In the genomic region with DNA sequence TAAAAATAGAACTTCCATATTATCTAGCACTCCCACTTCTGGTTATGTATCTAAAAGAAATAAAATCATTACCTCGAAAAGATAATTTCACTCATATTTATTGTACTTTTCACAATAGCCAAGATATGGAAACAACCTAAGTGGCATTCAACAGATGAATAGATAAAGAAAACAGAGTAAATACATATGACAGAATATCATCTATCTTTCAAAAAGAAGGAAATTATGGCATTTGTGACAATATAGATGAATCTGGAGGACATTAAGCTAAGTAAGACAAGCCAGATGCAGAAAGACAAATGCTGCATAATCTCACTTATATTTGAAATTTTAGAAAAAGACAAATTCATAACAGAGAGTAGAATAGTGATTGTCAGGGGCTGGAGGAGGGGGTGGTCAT, we compare ENCODE assay signal across 30 cellular contexts.
"Had no signal": no experiment of that assay in that cellular context is flagged by ENCODE, and none has a peak within 500 bp of the region (broad histone marks: within the 10 kb centered on the region; RNA-seq: fewer than 3 reads in every experiment).

No MANE protein-coding gene starts in this region.

- H3K4me3 ChIP-seq: adrenal gland, ascending aorta, body of pancreas, breast epithelium, cardiac muscle cell had no signal

- H3K27me3 ChIP-seq: adrenal gland, ascending aorta, body of pancreas, brain microvascular endothelial cell, breast epithelium, cardiac muscle cell had no signal

- H3K4me1 ChIP-seq: adrenal gland, ascending aorta, body of pancreas, breast epithelium had no signal

- DNase-seq: activated effector memory CD4-positive, alpha-beta T cell treated with anti-CD3 and anti-CD28 coated beads, Interleukin-2, amount 50 U/mL, for 16 hours; activated effector memory CD4-positive, alpha-beta T cell treated with Interleukin-2 at 50 U/mL for 16 hours; activated gamma-delta T cell; activated gamma-delta T cell treated with Interleukin-2 at 50 U/mL for 16 hours; activated naive CD4-positive, alpha-beta T cell; activated naive CD4-positive, alpha-beta T cell treated with anti-CD3 and anti-CD28 coated beads for 36 hours; activated naive CD4-positive, alpha-beta T cell treated with anti-CD3 and anti-CD28 coated beads, Interleukin-2, amount 10 ng/mL, durations not matched to agents 7 days and 5 days; activated naive CD4-positive, alpha-beta T cell treated with anti-CD3 and anti-CD28 coated beads, Interleukin-2, amount 50 U/mL, for 16 hours; activated naive CD4-positive, alpha-beta T cell treated with Interleukin-2 at 50 U/mL for 16 hours; activated naive CD8-positive, alpha-beta T cell treated with anti-CD3 and anti-CD28 coated beads for 36 hours; activated naive CD8-positive, alpha-beta T cell treated with anti-CD3 and anti-CD28 coated beads, Interleukin-2, amount 10 ng/mL, durations not matched to agents 7 days and 5 days; activated naive CD8-positive, alpha-beta T cell treated with anti-CD3 and anti-CD28 coated beads, Interleukin-2, amount 50 U/mL, for 24 hours; activated T-cell treated with anti-CD3 and anti-CD28 coated beads, Interleukin-2, amount 50 U/mL, for 4 hours; activated T-cell treated with anti-CD3 and anti-CD28 coated beads, Interleukin-2, amount 50 U/mL, for 48 hours; activated T-cell treated with anti-CD3 and anti-CD28 coated beads, Interleukin-2, amount 50 U/mL, for 72 hours; adrenal gland; amniotic stem cell; amygdala; anterior cingulate cortex; aorta; body of pancreas; brain microvascular endothelial cell; caudate nucleus; central memory CD4-positive, alpha-beta T cell; cerebellar nuclear complex had no signal

- H3K9me3 ChIP-seq: adrenal gland, ascending aorta, body of pancreas, breast epithelium had no signal

- H3K36me3 ChIP-seq: adrenal gland, ascending aorta, brain microvascular endothelial cell, breast epithelium, cardiac muscle cell had no signal

- ATAC-seq: activated naive CD4-positive, alpha-beta T cell treated with anti-CD3 and anti-CD28 coated beads, Interleukin-2, amount 50 U/mL, for 72 hours; activated naive CD8-positive, alpha-beta T cell treated with anti-CD3 and anti-CD28 coated beads, Interleukin-2, amount 50 U/mL, for 24 hours; activated T-cell treated with anti-CD3 and anti-CD28 coated beads, Interleukin-2, amount 50 U/mL, for 4 hours; activated T-cell treated with anti-CD3 and anti-CD28 coated beads, Interleukin-2, amount 50 U/mL, for 72 hours; activated T-helper 17 cell treated with anti-CD3 and anti-CD28 coated beads, Interleukin-2, amount 50 U/mL, for 72 hours; body of pancreas had no signal

- H3K27ac ChIP-seq: adrenal gland, ascending aorta, body of pancreas, brain microvascular endothelial cell, breast epithelium, cardiac muscle cell had no signal
